ENCODE assay signal across 17 cellular contexts in the genomic region with DNA sequence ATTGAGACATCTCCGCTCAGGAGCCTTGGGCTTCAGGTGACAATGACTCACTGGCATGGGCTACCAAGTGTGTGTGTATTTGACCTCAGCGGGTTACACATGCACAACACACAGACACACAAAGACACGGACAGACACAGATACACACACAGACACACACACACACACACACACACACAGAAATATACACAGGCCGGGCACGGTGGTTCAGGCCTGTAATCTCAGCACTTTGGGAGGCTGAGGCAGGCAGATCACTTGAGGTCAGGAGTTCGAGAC. TPM values are rescaled to one million over a fixed set of nuclear protein-coding genes. Genes with fewer than 3 reads are reported as not detected.
A peak's percentile ranks its signal among the peaks of the same experiment; 100 is the strongest.
DNase-seq lines count a peak whose midpoint lies in the region; ATAC-seq, FAIRE-seq and TF ChIP-seq lines count a peak whose summit lies in the region.
"Had no signal": no experiment of that assay in that cellular context is flagged by ENCODE, and none has a peak within 500 bp of the region (broad histone marks: within the 10 kb centered on the region; RNA-seq: fewer than 3 reads in every experiment).

No MANE protein-coding gene starts in this region.

- H3K36me3 Mint-ChIP-seq in brain = no peaks in the 10 kb centered on the region
- no peaks in the 10 kb centered on the region for H3K36me3 Mint-ChIP-seq in activated T-cell treated with anti-CD3 and anti-CD28 coated beads, Interleukin-2, amount 50 U/mL, for 72 hours (ENCODE audit: insufficient read depth in 2 of 2)

- DNase-seq in cardiac septum (ENCODE audit: low spot score) (peak; percentile 31), left ventricle myocardium superior (no peak), HTR-8/SVneo (ENCODE audit: insufficient read length, low spot score) (no peak), NOMO-1 treated with DMSO at 0.1 percent for 48 hours (lab: John Stamatoyannopoulos, UW; ENCODE audit: unreplicated experiment) (no peak)
- peak; percentile 22 for DNase-seq in stimulated activated CD8-positive, alpha-beta memory T cell treated with anti-CD3 and anti-CD28 coated beads, Interleukin-4, amount 100 ng/mL, for 48 hours
- no peak for DNase-seq in activated T-cell treated with anti-CD3 and anti-CD28 coated beads, Interleukin-2, amount 50 U/mL, for 72 hours
- DNase-seq: Caco-2, DMS153, EL, IMR-90, NCI-H1105 treated with DMSO at 0.1 percent for 48 hours, NCI-H187 treated with DMSO at 0.1 percent for 48 hours, NCI-H345, NCI-H526 treated with DMSO at 0.1 percent for 48 hours, SHP77 treated with DMSO at 0.1 percent for 48 hours had no signal

- intact Hi-C loops in cardiac septum (cut with DNase I) (no loop called here), left ventricle myocardium superior (cut with micrococcal nuclease) (loop anchor here (10.0 kb wide), 1 partner anchor 94 kb away; no protein-coding TSS in a partner anchor)

- H3K4me1 Mint-ChIP-seq in brain = peaks cover 73% of the 10 kb centered on the region
- peaks cover 37% of the 10 kb centered on the region for H3K4me1 Mint-ChIP-seq in activated T-cell treated with anti-CD3 and anti-CD28 coated beads, Interleukin-2, amount 50 U/mL, for 72 hours (ENCODE audit: low read depth)

- ATAC-seq in left ventricle myocardium superior (no peak), HG03520 (IDR thresholded peaks at IDR 0.05; ENCODE audit: unreplicated experiment) (no peak)
- ATAC-seq in activated T-cell treated with anti-CD3 and anti-CD28 coated beads, Interleukin-2, amount 50 U/mL, for 72 hours (replicated peaks in 1 of 2) = no peak

- peaks cover 4% of the 10 kb centered on the region for H3K27me3 Mint-ChIP-seq in brain
- H3K27me3 Mint-ChIP-seq in activated T-cell treated with anti-CD3 and anti-CD28 coated beads, Interleukin-2, amount 50 U/mL, for 72 hours (ENCODE audit: low read depth) = no peaks in the 10 kb centered on the region

- peak; percentile 54 for FAIRE-seq in HTR-8/SVneo (lab: Jason Lieb, UNC)

- H3K9me3 Mint-ChIP-seq in brain = peaks cover 0 to 4% (median 0%) of the 10 kb centered on the region in 5 experiments
- no peaks in the 10 kb centered on the region for H3K9me3 Mint-ChIP-seq in activated T-cell treated with anti-CD3 and anti-CD28 coated beads, Interleukin-2, amount 50 U/mL, for 72 hours

- TF ChIP-seq CTCF in brain (conservative IDR thresholded peaks at IDR 0.05) = no peak

- no peak overlapping the region for H3K4me3 Mint-ChIP-seq in brain
- H3K4me3 Mint-ChIP-seq in activated T-cell treated with anti-CD3 and anti-CD28 coated beads, Interleukin-2, amount 50 U/mL, for 72 hours = no peak overlapping the region

- peak overlapping the region in 4 of 5 experiments; percentile 46 to 95 (median 56) for H3K27ac Mint-ChIP-seq in brain
- H3K27ac Mint-ChIP-seq in activated T-cell treated with anti-CD3 and anti-CD28 coated beads, Interleukin-2, amount 50 U/mL, for 72 hours = no peak overlapping the region

RNA-seq across cellular contexts. Expression of gene ABCG1, which starts 58.1 kb away (rescaled TPM):
- total RNA-seq in cardiac septum = 6.3 TPM
- total RNA-seq in left ventricle myocardium superior = 11.1 TPM
- polyA plus RNA-seq in brain (ENCODE audit: insufficient read depth, low read depth, low replicate concordance) = 31.4 TPM
- 10 to 100 TPM; 53.1 to 55.5 TPM for total RNA-seq in activated T-cell treated with anti-CD3 and anti-CD28 coated beads, Interleukin-2, amount 50 U/mL, for 72 hours
- total RNA-seq: Caco-2 had no signal

Comparison
In these comparisons a context has a peak if more than half of its experiments do, and no peak if none do; other contexts are left out.
1. DNase-seq: peak in cardiac septum (single experiment) and stimulated activated CD8-positive, alpha-beta memory T cell treated with anti-CD3 and anti-CD28 coated beads, Interleukin-4, amount 100 ng/mL, for 48 hours (single experiment); none in left ventricle myocardium superior (single experiment), HTR-8/SVneo (single experiment), NOMO-1 treated with DMSO at 0.1 percent for 48 hours (single experiment) and activated T-cell treated with anti-CD3 and anti-CD28 coated beads, Interleukin-2, amount 50 U/mL, for 72 hours (0 of 2).